ENCODE assay signal across 28 cellular contexts in genomic region chr5:137516961-137517360, GRCh38. TPM values are rescaled to one million over a fixed set of nuclear protein-coding genes. Genes with fewer than 3 reads are reported as not detected.
A peak's percentile ranks its signal among the peaks of the same experiment; 100 is the strongest.
DNase-seq lines count a peak whose midpoint lies in the region; FAIRE-seq and TF ChIP-seq lines count a peak whose summit lies in the region.
"Had no signal": no experiment of that assay in that cellular context is flagged by ENCODE, and none has a peak within 500 bp of the region (broad histone marks: within the 10 kb centered on the region; RNA-seq: fewer than 3 reads in every experiment).

No MANE protein-coding gene starts in this region.

- H3K4me2 ChIP-seq in neuronal stem cell (ENCODE audit: insufficient read depth, low read length, poor library complexity, severe bottlenecking): no peak overlapping the region
- H3K4me2 ChIP-seq: BLaER1 had no signal

- no peak overlapping the region for H2BK15ac ChIP-seq in neuronal stem cell (ENCODE audit: low read length)

- H3K79me1 ChIP-seq in neuronal stem cell (ENCODE audit: low read depth, low read length): peaks cover 2% of the 10 kb centered on the region

- H3K27ac ChIP-seq in HEK293 (ENCODE audit: extremely low read depth, low read depth, low read length) (no peak overlapping the region), neuronal stem cell (replicated peaks; ENCODE audit: low read length) (no peak overlapping the region), breast epithelium (no peak overlapping the region)
- H3K27ac ChIP-seq: BLaER1 had no signal

- WGBS in neuronal stem cell (ENCODE audit: extremely low coverage in 2 of 2, insufficient read length in 2 of 2, insufficient replicate concordance in 1 of 2), 2 donors: no CpG with 5 or more reads among the region's 5 CpGs

- H3K14ac ChIP-seq in neuronal stem cell (ENCODE audit: low read length): peak overlapping the region; percentile 89

- no peaks in the 10 kb centered on the region for H3K9me3 ChIP-seq in HEK293 (ENCODE audit: control insufficient read depth, insufficient read depth, low read depth, low read length)
- no peaks in the 10 kb centered on the region for H3K9me3 ChIP-seq in neuronal stem cell (replicated peaks in 1 of 2; ENCODE audit: control insufficient read depth in 2 of 2, insufficient read depth in 1 of 2, low read depth in 1 of 2, low read length in 2 of 2)
- no peaks in the 10 kb centered on the region for H3K9me3 ChIP-seq in breast epithelium
- H3K9me3 ChIP-seq: BE2C, BLaER1 had no signal

- H4K8ac ChIP-seq in neuronal stem cell (ENCODE audit: low read depth, low read length): no peak overlapping the region

- DNase-seq in NCI-H69 (lab: John Stamatoyannopoulos, UW) (peak; percentile 66), bronchial epithelial cell (ENCODE audit: low read depth) (no peak), neuronal stem cell (ENCODE audit: low spot score) (no peak), NCI-H774 (lab: John Stamatoyannopoulos, UW) (no peak), NCI-H2081 treated with DMSO at 0.1 percent for 48 hours (lab: John Stamatoyannopoulos, UW) (no peak), ureter (ENCODE audit: low spot score) (no peak), breast epithelium (ENCODE audit: low spot score in 2 of 2) (no peak)
- DNase-seq: 8988T; ACHN; BE2C; C1 segment of cervical spinal cord; CD4-positive, alpha-beta memory T cell; CD4-positive, CD25-positive, alpha-beta regulatory T cell; CD8-positive, alpha-beta memory T cell; COR-L47; DMS 273 treated with DMSO at 0.1 percent for 48 hours; DMS153; DMS53; DMS79; DND-41; EL; GDM1 had no signal

- H2AFZ ChIP-seq in neuronal stem cell (ENCODE audit: low read length): no peak overlapping the region

- CTCF ChIA-PET in HEK293 (lab: Yijun Ruan, JAX): interaction anchor here (0.8 kb wide), 1 partner anchor 18 kb away, joined by 3 read pairs; the partner anchor contains the start of gene SPOCK1

- H3K4me1 ChIP-seq in HEK293 (ENCODE audit: control insufficient read depth, insufficient read depth, low read length) (no peaks in the 10 kb centered on the region), neuronal stem cell (ENCODE audit: control insufficient read depth in 2 of 2, insufficient read depth in 1 of 2, low read depth in 1 of 2, low read length in 2 of 2) (no peaks in the 10 kb centered on the region), breast epithelium (no peaks in the 10 kb centered on the region)
- H3K4me1 ChIP-seq: BE2C, BLaER1 had no signal

- H3K4ac ChIP-seq in neuronal stem cell (ENCODE audit: low read length): no peak overlapping the region

- peak overlapping the region; percentile 1 for H3K23ac ChIP-seq in neuronal stem cell (ENCODE audit: low read depth, low read length, poor library complexity)

- FAIRE-seq in bronchial epithelial cell (lab: Jason Lieb, UNC): peak; percentile 52
- FAIRE-seq: A204.1, GM12878, GM19239 had no signal

- no peak overlapping the region for H2AK5ac ChIP-seq in neuronal stem cell (ENCODE audit: low read depth, low read length)

- H4K91ac ChIP-seq in neuronal stem cell (ENCODE audit: low read depth, low read length, poor library complexity): no peak overlapping the region

- TF ChIP-seq POLR2A in breast epithelium (IDR thresholded peaks at IDR 0.05): no peak

- intact Hi-C loops in breast epithelium (cut with DNase I; ENCODE audit: low total_unique reads): no loop called here

- POLR2A ChIA-PET in HEK293 (lab: Yijun Ruan, JAX): no interaction called here

- H3K4me3 ChIP-seq in HEK293 (ENCODE audit: low read depth, low read length) (no peak overlapping the region), bronchial epithelial cell (ENCODE audit: low read depth, low read length) (no peak overlapping the region), neuronal stem cell (ENCODE audit: low read length in 2 of 2) (no peak overlapping the region), breast epithelium (no peak overlapping the region)
- H3K4me3 ChIP-seq: BLaER1, GM12878 had no signal

- no peak overlapping the region for H3K9ac ChIP-seq in neuronal stem cell (ENCODE audit: low read depth, low read length, poor library complexity)
- H3K9ac ChIP-seq: BLaER1 had no signal

- no peak overlapping the region for H2BK12ac ChIP-seq in neuronal stem cell (ENCODE audit: low read length)

- TF ChIP-seq CTCF in HEK293 (tag by site-specific recombination; IDR thresholded peaks at IDR 0.05) (no peak), bronchial epithelial cell (IDR thresholded peaks at IDR 0.05; ENCODE audit: insufficient read depth, low read length, severe bottlenecking) (no peak), breast epithelium (IDR thresholded peaks at IDR 0.05) (no peak)

- H2BK120ac ChIP-seq in neuronal stem cell (ENCODE audit: low read depth, low read length): no peak overlapping the region

- H2BK5ac ChIP-seq in neuronal stem cell (ENCODE audit: low read length): no peak overlapping the region

- H3K36me3 ChIP-seq in HEK293 (ENCODE audit: control insufficient read depth in 2 of 2, insufficient read depth in 1 of 2, low read length in 2 of 2): no peaks in the 10 kb centered on the region
- H3K36me3 ChIP-seq in bronchial epithelial cell (ENCODE audit: control insufficient read depth, insufficient read depth, low read length): no peaks in the 10 kb centered on the region
- H3K36me3 ChIP-seq in neuronal stem cell (replicated peaks in 1 of 2; ENCODE audit: control insufficient read depth in 2 of 2, insufficient read depth in 2 of 2, low read length in 2 of 2): no peaks in the 10 kb centered on the region
- H3K36me3 ChIP-seq in breast epithelium: no peaks in the 10 kb centered on the region
- H3K36me3 ChIP-seq: BE2C, BLaER1 had no signal

- H3K18ac ChIP-seq in neuronal stem cell (ENCODE audit: low read length): peak overlapping the region; percentile 71

- H3K27me3 ChIP-seq in bronchial epithelial cell (ENCODE audit: control insufficient read depth, insufficient read depth, low read length): peaks cover 4% of the 10 kb centered on the region
- H3K27me3 ChIP-seq in neuronal stem cell (ENCODE audit: control insufficient read depth in 3 of 3, insufficient read depth in 3 of 3, low read depth in 1 of 3, low read length in 3 of 3): peaks cover 0 to 30% (median 0%) of the 10 kb centered on the region in 3 experiments
- no peaks in the 10 kb centered on the region for H3K27me3 ChIP-seq in breast epithelium
- H3K27me3 ChIP-seq: BE2C, BLaER1 had no signal

TF ChIP-seq in HEK293, 187 proteins besides CTCF, POLR2A, EP300 and RAD21 (continues in another document):
- TF ChIP-seq ZNF624 (tag by site-specific recombination; IDR thresholded peaks at IDR 0.05) (no peak), ZNF423 (tag by site-specific recombination; IDR thresholded peaks at IDR 0.05) (no peak), ZNF404 (tag by site-specific recombination; IDR thresholded peaks at IDR 0.05) (no peak), ZNF791 (tag by site-specific recombination; IDR thresholded peaks at IDR 0.05) (0 out of 2 replicates have a peak, but pooled peaks have one; percentile 5), PRDM1 (tag by site-specific recombination; IDR thresholded peaks at IDR 0.05) (no peak), KLF9 (tag by site-specific recombination; IDR thresholded peaks at IDR 0.05; ENCODE audit: low read depth) (no peak), SP3 (tag by site-specific recombination; IDR thresholded peaks at IDR 0.05) (no peak), ZNF544 (tag by site-specific recombination; IDR thresholded peaks at IDR 0.05) (no peak), ZBTB49 (tag by site-specific recombination; IDR thresholded peaks at IDR 0.05; ENCODE audit: low read depth) (no peak), ZBTB48 (tag by site-specific recombination; IDR thresholded peaks at IDR 0.05) (no peak), ZNF311 (tag by site-specific recombination; IDR thresholded peaks at IDR 0.05; ENCODE audit: borderline replicate concordance) (no peak)
- TF ChIP-seq, protein P1, sequence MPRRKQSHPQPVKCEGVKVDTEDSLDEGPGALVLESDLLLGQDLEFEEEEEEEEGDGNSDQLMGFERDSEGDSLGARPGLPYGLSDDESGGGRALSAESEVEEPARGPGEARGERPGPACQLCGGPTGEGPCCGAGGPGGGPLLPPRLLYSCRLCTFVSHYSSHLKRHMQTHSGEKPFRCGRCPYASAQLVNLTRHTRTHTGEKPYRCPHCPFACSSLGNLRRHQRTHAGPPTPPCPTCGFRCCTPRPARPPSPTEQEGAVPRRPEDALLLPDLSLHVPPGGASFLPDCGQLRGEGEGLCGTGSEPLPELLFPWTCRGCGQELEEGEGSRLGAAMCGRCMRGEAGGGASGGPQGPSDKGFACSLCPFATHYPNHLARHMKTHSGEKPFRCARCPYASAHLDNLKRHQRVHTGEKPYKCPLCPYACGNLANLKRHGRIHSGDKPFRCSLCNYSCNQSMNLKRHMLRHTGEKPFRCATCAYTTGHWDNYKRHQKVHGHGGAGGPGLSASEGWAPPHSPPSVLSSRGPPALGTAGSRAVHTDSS (tag by site-specific recombination; IDR thresholded peaks at IDR 0.05): no peak

RNA-seq across cellular contexts. Expression of gene SPOCK1, which starts 17.8 kb away (rescaled TPM):
- total RNA-seq in bronchial epithelial cell: 6.8 and 8.2 TPM in 2 replicates
- 17.7 TPM for polyA plus RNA-seq in neuronal stem cell (2013, experiment 1 of 2)
- 17.8 TPM for polyA plus RNA-seq in neuronal stem cell (2013, experiment 2 of 2)
- total RNA-seq in ureter: 15.6 TPM
- total RNA-seq in breast epithelium: 10 to 100 TPM; 14.5 to 52.0 (median 24.3) TPM
- total RNA-seq: CD4-positive, alpha-beta memory T cell; CD8-positive, alpha-beta memory T cell; G401 had no signal
- polyA plus RNA-seq: CD4-positive, alpha-beta memory T cell; CD4-positive, CD25-positive, alpha-beta regulatory T cell; CD8-positive, alpha-beta memory T cell had no signal
